ENCODE assay signal across 15 cellular contexts in the genomic region with DNA sequence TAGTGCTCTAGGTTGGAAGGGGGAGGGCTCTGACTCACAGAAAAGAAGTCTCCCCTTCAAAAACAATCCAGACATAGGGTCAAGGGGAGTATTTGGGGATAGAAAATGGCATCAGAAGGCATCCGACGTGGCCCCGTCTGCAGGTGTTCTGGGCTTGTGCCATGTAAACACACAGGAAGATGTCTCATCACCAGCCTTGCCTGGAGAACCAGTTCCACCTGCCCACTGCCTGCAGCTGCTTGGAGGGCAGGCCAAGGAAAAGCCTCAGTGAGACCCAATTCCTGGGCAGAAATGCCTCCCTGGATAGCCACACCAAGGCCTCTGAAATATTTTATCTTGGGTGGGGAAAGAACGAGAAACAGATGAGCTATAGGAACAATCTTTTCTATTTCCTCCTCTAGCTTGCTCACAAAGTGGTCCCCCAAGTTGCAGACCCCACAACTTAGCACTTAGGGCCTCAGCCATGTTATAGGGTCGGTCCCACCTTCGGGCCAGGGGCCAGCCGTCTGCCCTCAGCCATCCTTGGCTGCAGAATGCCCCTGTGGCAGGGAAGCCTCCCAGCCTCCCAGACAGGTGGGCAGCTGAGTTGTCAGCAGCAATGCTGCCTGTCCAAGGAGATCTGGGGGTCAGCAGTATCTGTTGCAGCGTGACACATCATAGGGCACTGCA. TPM values are rescaled to one million over a fixed set of nuclear protein-coding genes. Genes with fewer than 3 reads are reported as not detected.
DNase-seq lines count a peak whose midpoint lies in the region; ATAC-seq, FAIRE-seq and TF ChIP-seq lines count a peak whose summit lies in the region.
"Had no signal": no experiment of that assay in that cellular context is flagged by ENCODE, and none has a peak within 500 bp of the region (broad histone marks: within the 10 kb centered on the region; RNA-seq: fewer than 3 reads in every experiment).

No MANE protein-coding gene starts in this region.

- H3K27ac Mint-ChIP-seq in MCF 10A (ENCODE audit: low read depth, unreplicated experiment): no peak overlapping the region
- H3K27ac Mint-ChIP-seq: activated CD4-positive, alpha-beta T cell treated with anti-CD3 and anti-CD28 coated beads, Interleukin-2, amount 10 ng/mL, durations not matched to agents 24 days and 14 days; activated T-cell treated with anti-CD3 and anti-CD28 coated beads, Interleukin-2, amount 50 U/mL, for 24 hours; T-helper 2 cell treated with Interferon-gamma antibody and Interleukin-4, amounts not matched to agents 5 μg/mL and 100 μg/mL, for 36 hours had no signal

- no peak for ATAC-seq in HepG2
- no peak for ATAC-seq in right lobe of liver
- ATAC-seq in GM21381 (IDR thresholded peaks at IDR 0.05; ENCODE audit: unreplicated experiment): no peak

- no peaks in the 10 kb centered on the region for H3K9me3 ChIP-seq in HepG2 (ENCODE audit: low read length)
- no peaks in the 10 kb centered on the region for H3K9me3 ChIP-seq in right lobe of liver
- H3K9me3 ChIP-seq: Peyer's patch had no signal

- H3K27me3 ChIP-seq in HepG2 (ENCODE audit: control insufficient read depth in 1 of 2, insufficient read depth in 2 of 2, low read length in 2 of 2) (no peaks in the 10 kb centered on the region), right lobe of liver (no peaks in the 10 kb centered on the region)
- H3K27me3 ChIP-seq: Peyer's patch had no signal

- in situ Hi-C loops in HepG2 (cut with HindIII; ENCODE audit: extremely low pct_ligation_motif_present, low pct_unique_long_range_greater_than_20kb): no loop called here

- no peak overlapping the region for H2AFZ ChIP-seq in HepG2 (ENCODE audit: low read length)

- no peak for FAIRE-seq in HepG2 (lab: Jason Lieb, UNC)

- H3K4me2 ChIP-seq in HepG2 (ENCODE audit: low read depth, low read length): 0 out of 2 replicates have a peak overlapping the region, but pooled peaks have one; percentile 19

- no peaks in the 10 kb centered on the region for H3K9me3 Mint-ChIP-seq in MCF 10A (ENCODE audit: unreplicated experiment)
- H3K9me3 Mint-ChIP-seq: activated CD4-positive, alpha-beta T cell treated with anti-CD3 and anti-CD28 coated beads, Interleukin-2, amount 10 ng/mL, durations not matched to agents 24 days and 14 days; activated T-cell treated with anti-CD3 and anti-CD28 coated beads, Interleukin-2, amount 50 U/mL, for 24 hours; T-helper 2 cell treated with Interferon-gamma antibody and Interleukin-4, amounts not matched to agents 5 μg/mL and 100 μg/mL, for 36 hours had no signal

- POLR2A ChIA-PET in HepG2 (lab: Yijun Ruan, JAX) (no interaction called here), MCF 10A (lab: Yijun Ruan, JAX) (interaction anchor here (0.8 kb wide), 1 partner anchor 17 kb away, joined by 3 read pairs; no protein-coding TSS in a partner anchor)

- no peaks in the 10 kb centered on the region for H3K36me3 ChIP-seq in HepG2 (replicated peaks in 1 of 2; ENCODE audit: control insufficient read depth in 1 of 2, insufficient read depth in 2 of 2, low read length in 2 of 2)
- H3K36me3 ChIP-seq in right lobe of liver: no peaks in the 10 kb centered on the region
- H3K36me3 ChIP-seq: Peyer's patch had no signal

- no peaks in the 10 kb centered on the region for H4K20me1 ChIP-seq in HepG2 (ENCODE audit: insufficient read depth, low read length)

- H3K4me1 Mint-ChIP-seq in MCF 10A (ENCODE audit: insufficient read depth, unreplicated experiment): peaks cover 15% of the 10 kb centered on the region

- 73% methylated on average over 5 of the region's 8 CpGs for WGBS in HepG2 (ENCODE audit: low lambda C conversion rate)
- WGBS in right lobe of liver (ENCODE audit: insufficient coverage, low coverage, low lambda C conversion rate, missing lambda C conversion rate): 80% methylated on average over 2 of the region's 8 CpGs

- BruUV-seq in HepG2 (replicated peaks; lab: Mats Ljungman, UMichigan) (no TSS peak), MCF 10A (replicated peaks; lab: Mats Ljungman, UMichigan) (no TSS peak)

- CTCF ChIA-PET in HepG2 (lab: Yijun Ruan, JAX; ENCODE audit: low intra/inter-chr PET ratio, low total read pairs) (no interaction called here), MCF 10A (lab: Yijun Ruan, JAX) (interaction anchor here (0.7 to 1.4 kb wide), 2 partner anchors 37 to 71 kb away, joined by 3 read pairs; no protein-coding TSS in a partner anchor)

- H3K27me3 Mint-ChIP-seq in MCF 10A (ENCODE audit: insufficient read depth, unreplicated experiment): no peaks in the 10 kb centered on the region
- H3K27me3 Mint-ChIP-seq: activated T-cell treated with anti-CD3 and anti-CD28 coated beads, Interleukin-2, amount 50 U/mL, for 24 hours had no signal

- H3K4me1 ChIP-seq in HepG2 (ENCODE audit: insufficient read depth, low read length): peaks cover 94% of the 10 kb centered on the region
- H3K4me1 ChIP-seq in right lobe of liver: peaks cover 0 to 6% (median 0%) of the 10 kb centered on the region in 4 donors

- TF ChIP-seq CTCF in HepG2 (CRISPR knock-in tag; IDR thresholded peaks at IDR 0.05): no peak
- TF ChIP-seq CTCF in right lobe of liver (IDR thresholded peaks at IDR 0.05): no peak
- TF ChIP-seq CTCF in MCF 10A (IDR thresholded peaks at IDR 0.05; ENCODE audit: unreplicated experiment): no peak

- H3K79me2 ChIP-seq in HepG2 (ENCODE audit: insufficient read depth, low read length): no peaks in the 10 kb centered on the region

- TF ChIP-seq EP300 in HepG2 (IDR thresholded peaks at IDR 0.05; ENCODE audit: low read depth in 2 of 2, low read length in 2 of 2) (no peak), HepG2 (CRISPR knock-in tag; IDR thresholded peaks at IDR 0.05; ENCODE audit: borderline replicate concordance) (no peak)

- intact Hi-C loops in HepG2 (cut with micrococcal nuclease; ENCODE audit: unreplicated experiment): no loop called here
- intact Hi-C loops in right lobe of liver (cut with DNase I): no loop called here
- intact Hi-C loops in MCF 10A (cut with micrococcal nuclease): no loop called here

- TF ChIP-seq POLR2A in HepG2 (IDR thresholded peaks at IDR 0.05; ENCODE audit: insufficient read depth in 1 of 2, low read depth in 2 of 2, low read length in 2 of 2): no peak
- no peak for TF ChIP-seq POLR2A in right lobe of liver (IDR thresholded peaks at IDR 0.05)

- no peak overlapping the region for H3K4me3 Mint-ChIP-seq in MCF 10A (ENCODE audit: unreplicated experiment)
- H3K4me3 Mint-ChIP-seq: activated CD4-positive, alpha-beta T cell treated with anti-CD3 and anti-CD28 coated beads, Interleukin-2, amount 10 ng/mL, durations not matched to agents 24 days and 14 days; activated T-cell treated with anti-CD3 and anti-CD28 coated beads, Interleukin-2, amount 50 U/mL, for 24 hours; T-helper 2 cell treated with Interferon-gamma antibody and Interleukin-4, amounts not matched to agents 5 μg/mL and 100 μg/mL, for 36 hours had no signal

- H3K27ac ChIP-seq in HepG2 (ENCODE audit: extremely low read length, insufficient read depth, low read length): no peak overlapping the region
- H3K27ac ChIP-seq in right lobe of liver: no peak overlapping the region

- no peak overlapping the region for H3K9ac ChIP-seq in HepG2 (ENCODE audit: insufficient read depth, low read depth, low read length)

- DNase-seq in HepG2 (ENCODE audit: low spot score) (no peak), right lobe of liver (no peak), MCF 10A (ENCODE audit: unreplicated experiment) (peak; percentile 34), mucosa of gallbladder (ENCODE audit: low spot score) (peak; percentile 38), ecto neural progenitor cell (ENCODE audit: low spot score) (no peak), H4 (ENCODE audit: low spot score) (no peak), RKO (ENCODE audit: low spot score) (no peak)
- DNase-seq: activated CD4-positive, alpha-beta T cell treated with anti-CD3 and anti-CD28 coated beads, Interleukin-2, amount 10 ng/mL, durations not matched to agents 24 days and 14 days; activated T-cell treated with anti-CD3 and anti-CD28 coated beads, Interleukin-2, amount 50 U/mL, for 24 hours; amygdala; NCI-H1092 treated with DMSO at 0.1 percent for 48 hours; NCI-H2227 treated with DMSO at 0.1 percent for 48 hours; Peyer's patch had no signal

- H3K36me3 Mint-ChIP-seq in MCF 10A (ENCODE audit: insufficient read depth, unreplicated experiment): no peaks in the 10 kb centered on the region

- no peak overlapping the region for H3K4me3 ChIP-seq in HepG2 (replicated peaks in 1 of 3; ENCODE audit: insufficient read depth in 1 of 3, low read depth in 2 of 3, low read length in 3 of 3)
- H3K4me3 ChIP-seq in right lobe of liver: no peak overlapping the region
- H3K4me3 ChIP-seq: Peyer's patch had no signal

- TF ChIP-seq RAD21 in HepG2 (CRISPR knock-in tag; IDR thresholded peaks at IDR 0.05): no peak

TF ChIP-seq in HepG2, 621 proteins besides CTCF, POLR2A, EP300 and RAD21 (continues in another document):
- no peak for TF ChIP-seq ZNF776 (CRISPR knock-in tag; IDR thresholded peaks at IDR 0.05)

RNA-seq across cellular contexts. Expression of gene ECHDC3, which starts 54.3 kb away (rescaled TPM):
- total RNA-seq in HepG2 (2016; rRNA removed; fragmentation: Illumina TruSeq; extraction: Trizol): not detected in 2 replicates
- total RNA-seq in HepG2 (2016; cell fraction: cytosol; rRNA removed; fragmentation: Illumina TruSeq; extraction: Trizol; ENCODE audit: low read depth): not detected in 2 replicates
- total RNA-seq in HepG2 (2016; cell fraction: insoluble cytoplasmic fraction; rRNA removed; fragmentation: Illumina TruSeq; extraction: Trizol): 0.13 TPM in 1 of 2 replicates, not detected in the other
- not detected in 2 replicates for total RNA-seq in HepG2 (2016; cell fraction: membrane; rRNA removed; fragmentation: Illumina TruSeq; extraction: Trizol)
- total RNA-seq in HepG2 (2016; cell fraction: nucleus; rRNA removed; fragmentation: Illumina TruSeq; extraction: Trizol): not detected in 2 replicates
- not detected in 2 replicates for polyA plus RNA-seq in HepG2 (2011; rRNA removed)
- not detected in 2 replicates for polyA plus RNA-seq in HepG2 (2011; cell fraction: cytosol; rRNA removed)
- not detected in 2 replicates for polyA plus RNA-seq in HepG2 (2011; cell fraction: nucleus; rRNA removed)
- polyA plus RNA-seq in HepG2 (2012): not detected in 2 replicates
- polyA plus RNA-seq in HepG2 (2016; cell fraction: cytosol; fragmentation: Illumina TruSeq; extraction: Trizol; ENCODE audit: low read depth): not detected in 2 replicates
- not detected in 2 replicates for polyA plus RNA-seq in HepG2 (2016; cell fraction: insoluble cytoplasmic fraction; fragmentation: Illumina TruSeq; extraction: Trizol; ENCODE audit: low read depth)
- not detected in 2 replicates for polyA plus RNA-seq in HepG2 (2016; cell fraction: membrane; fragmentation: Illumina TruSeq; extraction: Trizol; ENCODE audit: low read depth)
- polyA plus RNA-seq in HepG2 (2016; cell fraction: nucleus; fragmentation: Illumina TruSeq; extraction: Trizol; ENCODE audit: insufficient read depth, low read depth): not detected in 2 replicates
- polyA minus RNA-seq in HepG2 (2011; rRNA and poly(A)+ RNA removed; ENCODE audit: low replicate concordance): 2.3 TPM in 1 of 2 replicates, not detected in the other
- polyA minus RNA-seq in HepG2 (2011; cell fraction: cytosol; rRNA and poly(A)+ RNA removed): not detected in 2 replicates
- polyA minus RNA-seq in HepG2 (2011; cell fraction: nucleus; rRNA and poly(A)+ RNA removed): not detected in 2 replicates
- total RNA-seq in right lobe of liver: 100 to 1,000 TPM in 5 of 6 experiments, 10 to 100 TPM in 1; 85.0 to 304 (median 130) TPM
- 21.7 and 25.5 TPM in 2 replicates for total RNA-seq in MCF 10A (2022)
- 4.1 TPM for total RNA-seq in mucosa of gallbladder
- 3.6 and 4.4 TPM in 2 replicates for total RNA-seq in H4 (2014; rRNA removed; shearing (Covaris generic))

Comparison
In these comparisons a context has a peak if more than half of its experiments do, and no peak if none do; other contexts are left out.
1. DNase-seq: peak in MCF 10A (single experiment) and mucosa of gallbladder (single experiment); none in HepG2 (single experiment), right lobe of liver (0 of 3), ecto neural progenitor cell (single experiment), H4 (single experiment) and RKO (single experiment).